Comparison of ENCODE assay signal across 9 cellular contexts in genomic region chr1:206210802-206211201, GRCh38. TPM values are rescaled to one million over a fixed set of nuclear protein-coding genes. Genes with fewer than 3 reads are reported as not detected.
A peak's percentile ranks its signal among the peaks of the same experiment; 100 is the strongest.
DNase-seq lines count a peak whose midpoint lies in the region; TF ChIP-seq lines count a peak whose summit lies in the region.
"Not testable (repeated sequence)": the region's sequence is repeated elsewhere in the genome, so short reads cannot be mapped to it uniquely, and the experiment has no call there.
"Had no signal": no experiment of that assay in that cellular context is flagged by ENCODE, and none has a peak within 500 bp of the region (broad histone marks: within the 10 kb centered on the region; RNA-seq: fewer than 3 reads in every experiment).

No MANE protein-coding gene starts in this region.

- H3K4me2 ChIP-seq in Karpas-422 (ENCODE audit: low read depth, low read length, poor library complexity, severe bottlenecking) = not testable (repeated sequence)

- not testable (repeated sequence) for H3K9me2 ChIP-seq in Karpas-422 (replicated peaks; ENCODE audit: insufficient read depth, low read length)

- H3K36me3 ChIP-seq in Karpas-422 (ENCODE audit: insufficient read depth, low read length); esophagus muscularis mucosa; left ventricle myocardium inferior: not testable (repeated sequence)

- H2AFZ ChIP-seq in Karpas-422 (ENCODE audit: low read length) = not testable (repeated sequence)

- WGBS in esophagus muscularis mucosa = no CpG with 5 or more reads among the region's 1 CpG

- peaks cover 11% of the 10 kb centered on the region; the same call in 1 of the 2 replicates for H3K79me2 ChIP-seq in Karpas-422 (ENCODE audit: low read length)

- TF ChIP-seq CTCF in esophagus muscularis mucosa (IDR thresholded peaks at IDR 0.05); left ventricle myocardium inferior (IDR thresholded peaks at IDR 0.05; ENCODE audit: borderline replicate concordance): not testable (repeated sequence)

- not testable (repeated sequence) for H3K4me1 ChIP-seq in Karpas-422 (ENCODE audit: low read length); esophagus muscularis mucosa; left ventricle myocardium inferior

- TF ChIP-seq POLR2A in esophagus muscularis mucosa (IDR thresholded peaks at IDR 0.05; ENCODE audit: low read depth) = not testable (repeated sequence)

- H3K27ac ChIP-seq in Karpas-422 (ENCODE audit: low read length); esophagus muscularis mucosa (replicated peaks in 1 of 4); left ventricle myocardium inferior (replicated peaks): not testable (repeated sequence)

- H3K27me3 ChIP-seq in Karpas-422 (ENCODE audit: low read length); esophagus muscularis mucosa; left ventricle myocardium inferior (ENCODE audit: low read depth): not testable (repeated sequence)

- H3K9me3 ChIP-seq in Karpas-422 (ENCODE audit: low read length); esophagus muscularis mucosa; left ventricle myocardium inferior (replicated peaks): not testable (repeated sequence)

- not testable (repeated sequence) for H4K20me1 ChIP-seq in Karpas-422 (ENCODE audit: insufficient read depth, low read depth, low read length)

- H3K4me3 ChIP-seq in Karpas-422 (ENCODE audit: low read length); esophagus muscularis mucosa; left ventricle myocardium inferior: not testable (repeated sequence)

- intact Hi-C loops in esophagus muscularis mucosa (cut with DNase I); left ventricle myocardium inferior (cut with micrococcal nuclease): not testable (repeated sequence)

- peak; percentile 19 for DNase-seq in DMS79 treated with DMSO at 0.1 percent for 48 hours (lab: John Stamatoyannopoulos, UW)
- DNase-seq in Karpas-422 = peak; percentile 27
- DNase-seq in RPMI8226 = peak; percentile 1
- peak; percentile 18 for DNase-seq in cerebellar cortex (ENCODE audit: low spot score)
- DNase-seq in esophagus muscularis mucosa (ENCODE audit: extremely low spot score) = peak; percentile 68
- peak; percentile 13 for DNase-seq in left ventricle myocardium inferior
- peak; percentile 1 for DNase-seq in pons (ENCODE audit: low spot score)
- peak; percentile 5 for DNase-seq in superior temporal gyrus (ENCODE audit: extremely low spot score)

- H3K9ac ChIP-seq in Karpas-422 (ENCODE audit: low read length) = not testable (repeated sequence)

- TF ChIP-seq EP300 in esophagus muscularis mucosa (IDR thresholded peaks at IDR 0.05) = not testable (repeated sequence)

RNA-seq across cellular contexts. Expression of gene SRGAP2, which starts 7.5 kb away (rescaled TPM):
- total RNA-seq in Karpas-422 (2014; rRNA removed; shearing (Covaris generic); ENCODE audit: low replicate concordance) = 138 and 145 TPM in 2 replicates
- total RNA-seq in esophagus muscularis mucosa (10 to 100 TPM; 39.4 to 54.6 (median 41.0) TPM), left ventricle myocardium inferior (15.6 TPM)

RNA-seq across cellular contexts. Expression of gene FAM72A, which starts 8.2 kb away (rescaled TPM):
- total RNA-seq in Karpas-422 (2014; rRNA removed; shearing (Covaris generic); ENCODE audit: low replicate concordance) = 27.6 and 29.0 TPM in 2 replicates
- 1 to 10 TPM in 2 of 4 donors, under 1 TPM in 2; 0.45 to 4.6 (median 1.3) TPM for total RNA-seq in esophagus muscularis mucosa
- not detected for total RNA-seq in left ventricle myocardium inferior
- total RNA-seq: CD8-positive, alpha-beta T cell had no signal

Comparison
In these comparisons a context has a peak if more than half of its experiments do, and no peak if none do; other contexts are left out.
1. DNase-seq: peak in every context shown above with its lines; median percentile 68 in esophagus muscularis mucosa; 27 in Karpas-422; 19 in DMS79 treated with DMSO at 0.1 percent for 48 hours; 18 in cerebellar cortex; 13 in left ventricle myocardium inferior; 5 in superior temporal gyrus; 1 in RPMI8226; 1 in pons.